In the genomic region with DNA sequence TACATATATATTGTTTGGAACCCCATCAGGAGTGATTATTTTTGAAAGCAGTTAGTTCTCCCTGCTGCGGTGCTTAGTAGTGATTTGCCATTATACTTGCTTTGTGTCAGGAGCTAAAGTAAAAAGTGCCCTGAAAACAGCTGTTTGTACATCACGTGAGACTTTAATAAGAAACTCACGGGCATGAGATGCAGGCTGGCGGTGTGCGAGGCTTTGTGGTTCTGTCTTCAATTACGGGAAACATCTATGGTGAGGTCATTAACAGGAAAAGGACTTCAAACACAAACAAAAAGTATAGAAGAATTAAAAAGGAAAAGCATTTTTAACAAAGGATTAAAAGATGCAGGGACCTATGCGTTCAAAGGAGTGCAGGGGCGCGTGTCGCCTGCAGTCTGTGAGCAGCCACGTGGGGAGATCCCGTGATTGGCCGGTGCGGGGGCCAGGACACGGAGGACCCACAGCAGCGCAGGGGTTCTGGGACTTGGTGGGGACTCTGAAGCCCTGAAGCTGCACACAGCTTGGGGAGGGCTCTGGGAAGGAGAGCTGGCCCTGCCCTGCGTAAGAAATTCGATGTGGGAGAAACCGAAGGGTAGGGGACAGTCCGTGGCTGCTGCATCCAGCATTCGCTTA, we compare ENCODE assay signal across 1 cellular context.
TF ChIP-seq lines count a peak whose summit lies in the region.

No MANE protein-coding gene starts in this region.

TF ChIP-seq in GM23338, 12 proteins besides CTCF, POLR2A, EP300 and RAD21 (continued from another document):
- TF ChIP-seq, protein P1, sequence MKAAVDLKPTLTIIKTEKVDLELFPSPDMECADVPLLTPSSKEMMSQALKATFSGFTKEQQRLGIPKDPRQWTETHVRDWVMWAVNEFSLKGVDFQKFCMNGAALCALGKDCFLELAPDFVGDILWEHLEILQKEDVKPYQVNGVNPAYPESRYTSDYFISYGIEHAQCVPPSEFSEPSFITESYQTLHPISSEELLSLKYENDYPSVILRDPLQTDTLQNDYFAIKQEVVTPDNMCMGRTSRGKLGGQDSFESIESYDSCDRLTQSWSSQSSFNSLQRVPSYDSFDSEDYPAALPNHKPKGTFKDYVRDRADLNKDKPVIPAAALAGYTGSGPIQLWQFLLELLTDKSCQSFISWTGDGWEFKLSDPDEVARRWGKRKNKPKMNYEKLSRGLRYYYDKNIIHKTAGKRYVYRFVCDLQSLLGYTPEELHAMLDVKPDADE (IDR thresholded peaks at IDR 0.05): no peak
- TF ChIP-seq ZNF331 (CRISPR knock-in tag; IDR thresholded peaks at IDR 0.05; ENCODE audit: low read depth) (no peak), EZH2phosphoT487 (IDR thresholded peaks at IDR 0.05; ENCODE audit: unreplicated experiment) (no peak), JUNB (IDR thresholded peaks at IDR 0.05; ENCODE audit: unreplicated experiment) (no peak), STAT1 (IDR thresholded peaks at IDR 0.05; ENCODE audit: unreplicated experiment) (no peak), CREB1 (CRISPR knock-in tag; IDR thresholded peaks at IDR 0.05; ENCODE audit: low read depth) (no peak)
- TF ChIP-seq, protein P2, sequence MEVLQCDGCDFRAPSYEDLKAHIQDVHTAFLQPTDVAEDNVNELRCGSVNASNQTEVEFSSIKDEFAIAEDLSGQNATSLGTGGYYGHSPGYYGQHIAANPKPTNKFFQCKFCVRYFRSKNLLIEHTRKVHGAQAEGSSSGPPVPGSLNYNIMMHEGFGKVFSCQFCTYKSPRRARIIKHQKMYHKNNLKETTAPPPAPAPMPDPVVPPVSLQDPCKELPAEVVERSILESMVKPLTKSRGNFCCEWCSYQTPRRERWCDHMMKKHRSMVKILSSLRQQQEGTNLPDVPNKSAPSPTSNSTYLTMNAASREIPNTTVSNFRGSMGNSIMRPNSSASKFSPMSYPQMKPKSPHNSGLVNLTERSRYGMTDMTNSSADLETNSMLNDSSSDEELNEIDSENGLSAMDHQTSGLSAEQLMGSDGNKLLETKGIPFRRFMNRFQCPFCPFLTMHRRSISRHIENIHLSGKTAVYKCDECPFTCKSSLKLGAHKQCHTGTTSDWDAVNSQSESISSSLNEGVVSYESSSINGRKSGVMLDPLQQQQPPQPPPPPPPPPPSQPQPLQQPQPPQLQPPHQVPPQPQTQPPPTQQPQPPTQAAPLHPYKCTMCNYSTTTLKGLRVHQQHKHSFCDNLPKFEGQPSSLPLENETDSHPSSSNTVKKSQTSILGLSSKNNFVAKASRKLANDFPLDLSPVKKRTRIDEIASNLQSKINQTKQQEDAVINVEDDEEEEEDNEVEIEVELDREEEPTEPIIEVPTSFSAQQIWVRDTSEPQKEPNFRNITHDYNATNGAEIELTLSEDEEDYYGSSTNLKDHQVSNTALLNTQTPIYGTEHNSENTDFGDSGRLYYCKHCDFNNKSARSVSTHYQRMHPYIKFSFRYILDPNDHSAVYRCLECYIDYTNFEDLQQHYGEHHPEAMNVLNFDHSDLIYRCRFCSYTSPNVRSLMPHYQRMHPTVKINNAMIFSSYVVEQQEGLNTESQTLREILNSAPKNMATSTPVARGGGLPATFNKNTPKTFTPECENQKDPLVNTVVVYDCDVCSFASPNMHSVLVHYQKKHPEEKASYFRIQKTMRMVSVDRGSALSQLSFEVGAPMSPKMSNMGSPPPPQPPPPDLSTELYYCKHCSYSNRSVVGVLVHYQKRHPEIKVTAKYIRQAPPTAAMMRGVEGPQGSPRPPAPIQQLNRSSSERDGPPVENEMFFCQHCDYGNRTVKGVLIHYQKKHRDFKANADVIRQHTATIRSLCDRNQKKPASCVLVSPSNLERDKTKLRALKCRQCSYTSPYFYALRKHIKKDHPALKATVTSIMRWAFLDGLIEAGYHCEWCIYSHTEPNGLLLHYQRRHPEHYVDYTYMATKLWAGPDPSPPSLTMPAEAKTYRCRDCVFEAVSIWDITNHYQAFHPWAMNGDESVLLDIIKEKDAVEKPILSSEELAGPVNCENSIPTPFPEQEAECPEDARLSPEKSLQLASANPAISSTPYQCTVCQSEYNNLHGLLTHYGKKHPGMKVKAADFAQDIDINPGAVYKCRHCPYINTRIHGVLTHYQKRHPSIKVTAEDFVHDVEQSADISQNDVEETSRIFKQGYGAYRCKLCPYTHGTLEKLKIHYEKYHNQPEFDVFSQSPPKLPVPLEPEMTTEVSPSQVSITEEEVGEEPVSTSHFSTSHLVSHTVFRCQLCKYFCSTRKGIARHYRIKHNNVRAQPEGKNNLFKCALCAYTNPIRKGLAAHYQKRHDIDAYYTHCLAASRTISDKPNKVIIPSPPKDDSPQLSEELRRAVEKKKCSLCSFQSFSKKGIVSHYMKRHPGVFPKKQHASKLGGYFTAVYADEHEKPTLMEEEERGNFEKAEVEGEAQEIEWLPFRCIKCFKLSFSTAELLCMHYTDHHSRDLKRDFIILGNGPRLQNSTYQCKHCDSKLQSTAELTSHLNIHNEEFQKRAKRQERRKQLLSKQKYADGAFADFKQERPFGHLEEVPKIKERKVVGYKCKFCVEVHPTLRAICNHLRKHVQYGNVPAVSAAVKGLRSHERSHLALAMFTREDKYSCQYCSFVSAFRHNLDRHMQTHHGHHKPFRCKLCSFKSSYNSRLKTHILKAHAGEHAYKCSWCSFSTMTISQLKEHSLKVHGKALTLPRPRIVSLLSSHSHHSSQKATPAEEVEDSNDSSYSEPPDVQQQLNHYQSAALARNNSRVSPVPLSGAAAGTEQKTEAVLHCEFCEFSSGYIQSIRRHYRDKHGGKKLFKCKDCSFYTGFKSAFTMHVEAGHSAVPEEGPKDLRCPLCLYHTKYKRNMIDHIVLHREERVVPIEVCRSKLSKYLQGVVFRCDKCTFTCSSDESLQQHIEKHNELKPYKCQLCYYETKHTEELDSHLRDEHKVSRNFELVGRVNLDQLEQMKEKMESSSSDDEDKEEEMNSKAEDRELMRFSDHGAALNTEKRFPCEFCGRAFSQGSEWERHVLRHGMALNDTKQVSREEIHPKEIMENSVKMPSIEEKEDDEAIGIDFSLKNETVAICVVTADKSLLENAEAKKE (CRISPR knock-in tag; IDR thresholded peaks at IDR 0.05): no peak
